ENCODE assay signal across 24 cellular contexts in genomic region chr14:77495354-77495753, GRCh38. TPM values are rescaled to one million over a fixed set of nuclear protein-coding genes. Genes with fewer than 3 reads are reported as not detected.
A peak's percentile ranks its signal among the peaks of the same experiment; 100 is the strongest.
DNase-seq lines count a peak whose midpoint lies in the region; ATAC-seq and TF ChIP-seq lines count a peak whose summit lies in the region.
"Had no signal": no experiment of that assay in that cellular context is flagged by ENCODE, and none has a peak within 500 bp of the region (broad histone marks: within the 10 kb centered on the region; RNA-seq: fewer than 3 reads in every experiment).

No MANE protein-coding gene starts in this region.

- H3K27ac Mint-ChIP-seq in stimulated activated effector memory CD8-positive, alpha-beta T cell treated with anti-CD3 and anti-CD28 coated beads, Interleukin-12 subunit alpha, Interleukin-12 subunit beta, amount 100 ng/mL, for 72 hours: no peak overlapping the region
- H3K27ac Mint-ChIP-seq: CD4-positive, alpha-beta memory T cell had no signal

- H3K36me3 ChIP-seq in testis (ENCODE audit: low read depth, missing control alignments): no peaks in the 10 kb centered on the region

- no peak overlapping the region for H3K27ac ChIP-seq in testis

- no peaks in the 10 kb centered on the region for H3K9me3 ChIP-seq in testis
- H3K9me3 ChIP-seq: Caco-2 had no signal

- no peak overlapping the region for H3K4me3 ChIP-seq in testis
- H3K4me3 ChIP-seq: GM12878 had no signal

- H3K4me1 Mint-ChIP-seq in stimulated activated effector memory CD8-positive, alpha-beta T cell treated with anti-CD3 and anti-CD28 coated beads, Interleukin-12 subunit alpha, Interleukin-12 subunit beta, amount 100 ng/mL, for 72 hours: peaks cover 16% of the 10 kb centered on the region

- H3K9me3 Mint-ChIP-seq in stimulated activated effector memory CD8-positive, alpha-beta T cell treated with anti-CD3 and anti-CD28 coated beads, Interleukin-12 subunit alpha, Interleukin-12 subunit beta, amount 100 ng/mL, for 72 hours: no peaks in the 10 kb centered on the region

- H3K27me3 ChIP-seq in testis: no peaks in the 10 kb centered on the region

- TF ChIP-seq CTCF in testis (IDR thresholded peaks at IDR 0.05): no peak

- no peak for ATAC-seq in left colon
- ATAC-seq in stimulated activated effector memory CD8-positive, alpha-beta T cell treated with anti-CD3 and anti-CD28 coated beads, Interleukin-12 subunit alpha, Interleukin-12 subunit beta, amount 100 ng/mL, for 72 hours: no peak
- ATAC-seq: GM12878, PC-3 had no signal

- WGBS in testis, 2 donors: 48 to 65% methylated on average over 6 of the region's 6 CpGs

- intact Hi-C loops in testis (cut with DNase I; ENCODE audit: low total_unique reads) (no loop called here), left colon (cut with DNase I, micrococcal nuclease) (no loop called here)

- no peak for TF ChIP-seq POLR2A in testis (IDR thresholded peaks at IDR 0.05)

- no peak overlapping the region for H3K4me3 Mint-ChIP-seq in stimulated activated effector memory CD8-positive, alpha-beta T cell treated with anti-CD3 and anti-CD28 coated beads, Interleukin-12 subunit alpha, Interleukin-12 subunit beta, amount 100 ng/mL, for 72 hours

- peaks cover 15% of the 10 kb centered on the region for H3K4me1 ChIP-seq in testis

- no peaks in the 10 kb centered on the region for H3K36me3 Mint-ChIP-seq in stimulated activated effector memory CD8-positive, alpha-beta T cell treated with anti-CD3 and anti-CD28 coated beads, Interleukin-12 subunit alpha, Interleukin-12 subunit beta, amount 100 ng/mL, for 72 hours
- H3K36me3 Mint-ChIP-seq: CD4-positive, alpha-beta memory T cell had no signal

- DNase-seq in Ammon's horn (ENCODE audit: low spot score) (peak; percentile 34), dermis blood vessel endothelial cell (peak; percentile 12), occipital lobe (lab: John Stamatoyannopoulos, UW) (peak; percentile 8), testis (peak; percentile 26), left colon (no peak), DMS153 treated with DMSO at 0.1 percent for 48 hours (lab: John Stamatoyannopoulos, UW; ENCODE audit: unreplicated experiment) (no peak)
- DNase-seq in stimulated activated effector memory CD8-positive, alpha-beta T cell treated with anti-CD3 and anti-CD28 coated beads, Interleukin-12 subunit alpha, Interleukin-12 subunit beta, amount 100 ng/mL, for 72 hours (ENCODE audit: low spot score in 2 of 2): no peak
- DNase-seq: CD4-positive, alpha-beta memory T cell; DMS 273 treated with DMSO at 0.1 percent for 48 hours; DND-41; GOT3; HCEC 1CT; Kasumi-1; NCI-H1417; NCI-H1694 treated with DMSO at 0.1 percent for 48 hours; NCI-H2081 treated with DMSO at 0.1 percent for 48 hours; NCI-H2171 treated with DMSO at 0.1 percent for 48 hours; NCI-H446; NCI-H526; PC-3; SHP77 had no signal

RNA-seq across cellular contexts. Expression of gene ISM2, which starts 3.3 kb away (rescaled TPM):
- total RNA-seq in dermis blood vessel endothelial cell (0.14 and 0.17 TPM in 2 replicates), occipital lobe (0.78 TPM), testis (10 to 100 TPM in 1 of 2 donors, 1 to 10 TPM in 1; 6.2 to 28.7 TPM), left colon (under 1 TPM in 1 of 2 donors, not detected in 1; 0.14 TPM)
- 4.4 TPM for polyA plus RNA-seq in testis (ENCODE audit: insufficient read depth, low read depth, low replicate concordance)
- total RNA-seq: CD4-positive, alpha-beta memory T cell; GM12878; MCF 10A had no signal
- polyA plus RNA-seq: CD4-positive, alpha-beta memory T cell had no signal

RNA-seq across cellular contexts. Expression of gene AHSA1, which starts 37.5 kb away (rescaled TPM):
- total RNA-seq in dermis blood vessel endothelial cell (106 and 187 TPM in 2 replicates), occipital lobe (79.1 TPM), testis (100 to 1,000 TPM; 250 to 379 TPM), left colon (10 to 100 TPM; 83.3 to 86.3 TPM)
- polyA plus RNA-seq in testis (ENCODE audit: insufficient read depth, low read depth, low replicate concordance): 303 TPM

RNA-seq across cellular contexts. Expression of gene VIPAS39, which starts 38.0 kb away (rescaled TPM):
- total RNA-seq in dermis blood vessel endothelial cell (34.1 and 38.1 TPM in 2 replicates), occipital lobe (30.6 TPM), testis (10 to 100 TPM; 45.8 to 52.3 TPM), left colon (10 to 100 TPM; 13.3 to 18.8 TPM)
- polyA plus RNA-seq in testis (ENCODE audit: insufficient read depth, low read depth, low replicate concordance): 39.3 TPM

Comparison
In these comparisons a context has a peak if more than half of its experiments do, and no peak if none do; other contexts are left out.
1. DNase-seq: peak in Ammon's horn (single experiment), dermis blood vessel endothelial cell (single experiment), occipital lobe (single experiment) and testis (single experiment); none in left colon (0 of 2), stimulated activated effector memory CD8-positive, alpha-beta T cell treated with anti-CD3 and anti-CD28 coated beads, Interleukin-12 subunit alpha, Interleukin-12 subunit beta, amount 100 ng/mL, for 72 hours (0 of 2) and DMS153 treated with DMSO at 0.1 percent for 48 hours (single experiment).